Comparison of ENCODE assay signal across 9 cellular contexts in the genomic region with DNA sequence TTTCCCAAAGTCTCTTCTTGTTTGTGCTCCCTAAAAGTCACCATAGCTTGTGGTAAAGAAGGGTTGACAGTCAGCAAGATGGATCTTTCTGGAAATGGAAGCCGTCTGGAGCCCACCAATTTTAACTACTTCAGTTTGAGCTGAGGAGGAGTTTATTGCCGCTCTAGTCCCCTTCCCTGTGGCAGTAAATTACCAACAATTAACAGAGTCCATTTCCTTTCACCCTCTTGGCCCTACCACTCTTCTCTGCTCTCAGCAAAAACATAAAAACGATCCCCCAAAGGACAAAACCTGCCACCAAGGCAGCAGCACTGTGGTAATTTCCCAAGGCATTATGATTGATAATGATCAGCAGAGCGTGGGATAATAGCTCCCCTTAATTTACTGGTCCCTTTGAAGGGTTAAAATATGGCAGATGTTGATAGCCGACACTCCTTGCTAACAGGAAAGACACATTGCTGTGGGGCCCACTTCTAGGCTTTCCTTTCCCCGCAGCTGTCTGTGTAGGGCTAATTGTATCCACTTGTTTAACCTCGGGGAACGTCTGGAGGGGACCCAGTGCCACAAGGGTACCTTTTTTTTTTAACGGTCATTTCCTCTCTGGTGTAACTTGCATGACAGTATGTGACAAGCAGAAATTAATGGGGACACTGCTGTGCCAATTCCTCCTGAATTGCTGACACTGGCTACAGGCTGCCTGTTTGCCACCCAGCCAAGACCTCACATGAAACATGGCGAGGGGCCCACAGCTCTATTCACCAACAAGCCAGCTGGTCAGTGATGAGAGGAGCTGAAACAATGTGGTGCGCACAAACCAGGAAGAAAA.
DNase-seq lines count a peak whose midpoint lies in the region; ATAC-seq and TF ChIP-seq lines count a peak whose summit lies in the region.
"Had no signal": no experiment of that assay in that cellular context is flagged by ENCODE, and none has a peak within 500 bp of the region (broad histone marks: within the 10 kb centered on the region; RNA-seq: fewer than 3 reads in every experiment).

No MANE protein-coding gene starts in this region.

- peak overlapping the region; percentile 72; the same call in 1 of the 2 replicates for H2BK20ac ChIP-seq in IMR-90 (ENCODE audit: low read depth, low read length)

- H3K4ac ChIP-seq in IMR-90 (ENCODE audit: low read depth, low read length) = peak overlapping the region; percentile 61
- H3K4ac ChIP-seq in mesenchymal stem cell (ENCODE audit: low read depth in 1 of 2, low read length in 2 of 2) = peak overlapping the region in 1 of 2 experiments; percentile 54

- H2BK5ac ChIP-seq in IMR-90 (ENCODE audit: low read depth, low read length, poor library complexity, severe bottlenecking) (peak overlapping the region; percentile 39), mesenchymal stem cell (ENCODE audit: low read depth, low read length, poor library complexity, severe bottlenecking) (no peak overlapping the region)

- H3K9ac ChIP-seq in IMR-90 (ENCODE audit: low read depth, low read length) (no peak overlapping the region), mesenchymal stem cell (ENCODE audit: low read length) (no peak overlapping the region)

- H4K91ac ChIP-seq in IMR-90 (ENCODE audit: insufficient read depth, low read depth, low read length) = peak overlapping the region; percentile 46
- H4K91ac ChIP-seq in mesenchymal stem cell (ENCODE audit: low read length) = no peak overlapping the region

- H3K14ac ChIP-seq in IMR-90 (replicated peaks; ENCODE audit: low read depth, low read length) = peak overlapping the region; percentile 77; the same call in 1 of the 2 replicates
- H3K14ac ChIP-seq in mesenchymal stem cell (ENCODE audit: low read length in 2 of 2) = peak overlapping the region in 1 of 2 experiments; percentile 73

- in situ Hi-C loops in IMR-90 (cut with MboI; ENCODE audit: low sequenced_read_pairs) = no loop called here

- CTCF ChIA-PET in IMR-90 (lab: Yijun Ruan, JAX) = interaction anchor here (0.6 kb wide), 2 partner anchors 134 to 813 kb away, joined by 4 to 5 read pairs; no protein-coding TSS in a partner anchor

- peak overlapping the region; percentile 53 to 62 for H4K8ac ChIP-seq in IMR-90 (ENCODE audit: low read depth in 2 of 2, low read length in 2 of 2)
- H4K8ac ChIP-seq in mesenchymal stem cell (ENCODE audit: low read length) = peak overlapping the region; percentile 83

- dilution Hi-C loops in IMR-90 (cut with HindIII; ENCODE audit: low sequenced_read_pairs, unreplicated experiment) = no loop called here

- no peak overlapping the region for H2AK9ac ChIP-seq in IMR-90 (replicated peaks; ENCODE audit: low read depth, low read length, poor library complexity)

- H2BK12ac ChIP-seq in mesenchymal stem cell (ENCODE audit: low read length in 2 of 2) = peak overlapping the region in 1 of 2 experiments; percentile 65

- H2AK5ac ChIP-seq in IMR-90 (ENCODE audit: low read depth, low read length) (peak overlapping the region; percentile 21), mesenchymal stem cell (ENCODE audit: low read length, severe bottlenecking) (peak overlapping the region; percentile 78)

- H3K36me3 ChIP-seq in IMR-90 (ENCODE audit: control insufficient read depth, insufficient read depth, low read length) (peaks cover 6% of the 10 kb centered on the region; the same call in 1 of the 2 replicates), mesenchymal stem cell (ENCODE audit: control insufficient read depth in 1 of 2, insufficient read depth in 2 of 2, low read depth in 1 of 2, low read length in 2 of 2) (no peaks in the 10 kb centered on the region)

- intact Hi-C loops in IMR-90 (cut with micrococcal nuclease) (loop anchor here (2.0 to 5.0 kb wide), 3 partner anchors 20 to 133 kb away; no protein-coding TSS in a partner anchor), lower leg skin (cut with DNase I; ENCODE audit: low total_unique reads) (no loop called here)

- ATAC-seq in IMR-90 (ENCODE audit: low read depth) = no peak

- H3K79me1 ChIP-seq in IMR-90 (ENCODE audit: low read depth in 1 of 2, low read length in 2 of 2) (peaks cover 23 to 56% of the 10 kb centered on the region in 2 experiments), mesenchymal stem cell (replicated peaks; ENCODE audit: low read length, poor library complexity, severe bottlenecking) (peaks cover 7% of the 10 kb centered on the region)

- H3K27me3 ChIP-seq in IMR-90 (ENCODE audit: control insufficient read depth, insufficient read depth, low read length) = no peaks in the 10 kb centered on the region
- H3K27me3 ChIP-seq in mesenchymal stem cell (ENCODE audit: control insufficient read depth in 1 of 2, insufficient read depth in 1 of 2, low read length in 2 of 2) = no peaks in the 10 kb centered on the region

- H3K23ac ChIP-seq in IMR-90 (ENCODE audit: low read depth, low read length) = peak overlapping the region; percentile 10; the same call in 1 of the 2 replicates
- peak overlapping the region in 1 of 2 experiments; percentile 14 for H3K23ac ChIP-seq in mesenchymal stem cell (ENCODE audit: low read length in 2 of 2)

- TF ChIP-seq CTCF in IMR-90 (conservative IDR thresholded peaks at IDR 0.05; ENCODE audit: low read depth, low read length) (no peak), lower leg skin (IDR thresholded peaks at IDR 0.05) (no peak)

- H3K27ac ChIP-seq in IMR-90 (ENCODE audit: insufficient read depth, low read length) (peak overlapping the region; percentile 1), mesenchymal stem cell (ENCODE audit: low read length, poor library complexity, severe bottlenecking) (peak overlapping the region; percentile 15)

- H2BK120ac ChIP-seq in IMR-90 (ENCODE audit: low read depth, low read length) = peak overlapping the region; percentile 71
- H2BK120ac ChIP-seq in mesenchymal stem cell (ENCODE audit: low read depth, low read length) = peak overlapping the region; percentile 13

- DNase-seq in C1 segment of cervical spinal cord (lab: John Stamatoyannopoulos, UW) (peak in 8 of 14 donors; percentile 20 to 88 (median 50)), IMR-90 (no peak), UCSD-AML1 (lab: John Stamatoyannopoulos, UW; ENCODE audit: unreplicated experiment) (peak; percentile 61), mesenchymal stem cell (no peak), NCI-H510A treated with DMSO at 0.1 percent for 48 hours (lab: John Stamatoyannopoulos, UW) (no peak), lower leg skin (ENCODE audit: low spot score in 2 of 2) (no peak), NCI-H187 treated with DMSO at 0.1 percent for 48 hours (lab: John Stamatoyannopoulos, UW) (no peak)
- DNase-seq in stimulated activated naive CD4-positive, alpha-beta T cell treated with Interleukin-2 at 50 U/mL for 16 hours (lab: John Stamatoyannopoulos, UW) = no peak
- DNase-seq: Karpas-422 had no signal

- H3K9me3 ChIP-seq in IMR-90 (ENCODE audit: control insufficient read depth, insufficient read depth, low read length) (no peaks in the 10 kb centered on the region), mesenchymal stem cell (ENCODE audit: control insufficient read depth, low read length) (no peaks in the 10 kb centered on the region)

- H4K5ac ChIP-seq in IMR-90 (ENCODE audit: low read depth, low read length) = peak overlapping the region; percentile 3; the same call in 1 of the 2 replicates

- peaks cover 16% of the 10 kb centered on the region for H3K9me1 ChIP-seq in IMR-90 (ENCODE audit: insufficient read depth, low read length)

- no peak for TF ChIP-seq RAD21 in IMR-90 (IDR thresholded peaks at IDR 0.05; ENCODE audit: low read length)

- peaks cover 3% of the 10 kb centered on the region; the same call in 1 of the 2 replicates for H4K20me1 ChIP-seq in IMR-90 (ENCODE audit: insufficient read depth, low read length)

- no TSS peak for BruUV-seq in IMR-90 (replicated peaks; lab: Mats Ljungman, UMichigan)

- no peak overlapping the region for H3K56ac ChIP-seq in IMR-90 (ENCODE audit: extremely low read depth, insufficient read depth, low read length)

- POLR2A ChIA-PET in IMR-90 (lab: Charles Lee; ENCODE audit: unreplicated experiment) = no interaction called here

- H2AFZ ChIP-seq in IMR-90 (replicated peaks; ENCODE audit: low read length, poor library complexity) = no peak overlapping the region
- H2AFZ ChIP-seq in mesenchymal stem cell (ENCODE audit: low read depth, low read length) = no peak overlapping the region

- H3K4me3 ChIP-seq in IMR-90 (ENCODE audit: insufficient read depth, low read depth, low read length) (no peak overlapping the region), mesenchymal stem cell (ENCODE audit: insufficient read depth in 1 of 2, low read depth in 1 of 2, low read length in 2 of 2) (no peak overlapping the region), lower leg skin (ENCODE audit: low read depth, poor library complexity, severe bottlenecking) (no peak overlapping the region)

- H3K4me1 ChIP-seq in IMR-90 (ENCODE audit: control insufficient read depth, insufficient read depth, low read length) = peaks cover 19% of the 10 kb centered on the region
- peaks cover 2% of the 10 kb centered on the region for H3K4me1 ChIP-seq in mesenchymal stem cell (ENCODE audit: control insufficient read depth, insufficient read depth, low read depth, low read length)

- H3K4me2 ChIP-seq in IMR-90 (ENCODE audit: low read depth, low read length) (no peak overlapping the region), mesenchymal stem cell (ENCODE audit: low read length, poor library complexity, severe bottlenecking) (no peak overlapping the region)

- WGBS in IMR-90 (ENCODE audit: extremely low coverage in 2 of 2, insufficient read length in 1 of 2), 2 experiments = no CpG with 5 or more reads among the region's 11 CpGs
- 22% methylated on average over 10 of the region's 11 CpGs for WGBS in mesenchymal stem cell
- WGBS in lower leg skin, 2 donors = 61 to 62% methylated on average over 11 of the region's 11 CpGs

- TF ChIP-seq POLR2A in IMR-90 (IDR thresholded peaks at IDR 0.05; ENCODE audit: low read depth, low read length) (no peak), lower leg skin (IDR thresholded peaks at IDR 0.05) (no peak)

- peak overlapping the region; percentile 27; the same call in 1 of the 3 replicates for H2BK15ac ChIP-seq in IMR-90 (ENCODE audit: low read depth, low read length)
- peak overlapping the region; percentile 37 for H2BK15ac ChIP-seq in mesenchymal stem cell (ENCODE audit: low read depth, poor library complexity, severe bottlenecking)

- H3K18ac ChIP-seq in IMR-90 (ENCODE audit: low read depth, low read length) (peak overlapping the region; percentile 50; the same call in 1 of the 2 replicates), mesenchymal stem cell (ENCODE audit: low read depth in 1 of 2, low read length in 2 of 2) (peak overlapping the region; percentile 84)

TF ChIP-seq in IMR-90, 13 proteins besides CTCF, POLR2A, EP300 and RAD21 (continues in another document):
- TF ChIP-seq SMC3 (IDR thresholded peaks at IDR 0.05; ENCODE audit: low read depth, low read length) (no peak), NFE2L2 (IDR thresholded peaks at IDR 0.05; ENCODE audit: low read depth, low read length) (no peak), RCOR1 (IDR thresholded peaks at IDR 0.05; ENCODE audit: insufficient replicate concordance, low read length) (no peak), MAZ (IDR thresholded peaks at IDR 0.05; ENCODE audit: borderline replicate concordance, low read depth, low read length) (no peak), CHD1 (IDR thresholded peaks at IDR 0.05; ENCODE audit: low read depth, low read length) (no peak), FOS (IDR thresholded peaks at IDR 0.05; ENCODE audit: low read depth, low read length) (no peak), RFX5 (IDR thresholded peaks at IDR 0.05; ENCODE audit: low read depth, low read length) (no peak)

Comparison
In these comparisons a context has a peak if more than half of its experiments do, and no peak if none do; other contexts are left out.
1. DNase-seq: peak in C1 segment of cervical spinal cord (8 of 14) and UCSD-AML1 (single experiment); none in IMR-90 (single experiment), mesenchymal stem cell (single experiment), stimulated activated naive CD4-positive, alpha-beta T cell treated with Interleukin-2 at 50 U/mL for 16 hours (single experiment), NCI-H510A treated with DMSO at 0.1 percent for 48 hours (single experiment), lower leg skin (0 of 2) and NCI-H187 treated with DMSO at 0.1 percent for 48 hours (single experiment).